ENCODE assay signal across 25 cellular contexts in the genomic region with DNA sequence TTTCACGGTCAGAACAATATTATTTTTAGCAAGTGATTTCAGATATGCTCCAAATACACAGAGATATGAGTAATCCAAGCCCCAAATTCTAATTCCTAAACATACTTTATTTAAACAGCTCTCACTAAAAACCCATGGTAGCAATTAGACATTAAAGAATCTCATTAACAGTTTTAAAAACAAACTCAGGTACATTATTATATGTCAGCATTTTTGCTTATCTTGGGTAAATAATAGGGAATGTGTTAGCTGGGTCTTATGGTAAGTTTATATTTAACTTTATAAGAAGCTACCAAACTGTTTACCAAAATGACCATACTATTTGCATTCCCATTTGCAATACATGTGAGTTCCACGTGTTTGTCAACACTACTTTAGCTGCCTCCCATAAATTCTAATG.
"Had no signal": no experiment of that assay in that cellular context is flagged by ENCODE, and none has a peak within 500 bp of the region (broad histone marks: within the 10 kb centered on the region; RNA-seq: fewer than 3 reads in every experiment).

No MANE protein-coding gene starts in this region.

- H3K36me3 ChIP-seq: colonic mucosa, esophagus squamous epithelium, gastrocnemius medialis, heart right ventricle, left lung, lower lobe of right lung had no signal

- DNase-seq: colonic mucosa; cortex of kidney; effector CD8-positive, alpha-beta T cell; effector memory CD8-positive, alpha-beta T cell; endodermal cell; erythroblast; esophagus squamous epithelium; foreskin fibroblast; foreskin melanocyte; gastrocnemius medialis; glutamatergic neuron; head of caudate nucleus; heart right ventricle; hippocampal formation; left cardiac atrium; left lung; left ventricle myocardium superior; lower lobe of right lung; mesenchymal stem cell; mucosa of descending colon had no signal

- ATAC-seq: effector memory CD8-positive, alpha-beta T cell; esophagus mucosa; gastrocnemius medialis; heart right ventricle; left cardiac atrium; left lung; left ventricle myocardium superior; lower lobe of right lung; mucosa of descending colon had no signal

- H3K4me1 ChIP-seq: colonic mucosa, esophagus squamous epithelium, gastrocnemius medialis, heart right ventricle, left lung, lower lobe of right lung had no signal

- H3K4me3 ChIP-seq: colonic mucosa, esophagus squamous epithelium, gastrocnemius medialis, heart right ventricle, left lung, lower lobe of right lung, mucosa of descending colon had no signal

- H3K27ac ChIP-seq: colonic mucosa, epithelial cell of prostate, esophagus squamous epithelium, gastrocnemius medialis, heart right ventricle, left lung, lower lobe of right lung had no signal

- H3K27me3 ChIP-seq: colonic mucosa, esophagus squamous epithelium, gastrocnemius medialis, heart right ventricle, left lung had no signal

- FAIRE-seq: endometrium, islet of Langerhans, keratinocyte had no signal

- H3K9me3 ChIP-seq: colonic mucosa, esophagus squamous epithelium, gastrocnemius medialis, heart right ventricle, left lung, lower lobe of right lung had no signal
